ENCODE assay signal across 8 cellular contexts in the genomic region with DNA sequence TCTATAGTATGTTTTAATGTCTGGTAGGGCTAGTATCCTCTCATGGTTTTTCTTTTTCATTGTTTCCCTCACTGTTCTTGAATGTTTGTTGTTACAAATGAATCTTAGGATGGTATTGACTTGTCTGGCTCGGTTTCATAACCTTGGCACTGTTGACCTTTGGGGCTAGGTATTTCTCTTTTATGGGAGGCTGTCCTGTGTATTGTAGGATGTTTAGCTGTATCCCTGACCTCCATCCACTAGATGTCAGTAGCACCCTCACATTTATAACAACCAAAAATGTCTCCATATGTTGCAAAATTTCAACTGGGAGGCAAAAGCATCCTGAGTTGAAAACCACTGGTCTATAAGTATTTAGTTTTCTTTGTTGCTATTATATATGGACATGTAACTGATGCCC.
A peak's percentile ranks its signal among the peaks of the same experiment; 100 is the strongest.
DNase-seq lines count a peak whose midpoint lies in the region; ATAC-seq and TF ChIP-seq lines count a peak whose summit lies in the region.

No MANE protein-coding gene starts in this region.

- H3K9me2 ChIP-seq in MM.1S (replicated peaks; ENCODE audit: insufficient read depth, low read length), result no peaks in the 10 kb centered on the region

- H3K36me3 ChIP-seq in MM.1S (replicated peaks; ENCODE audit: insufficient read depth, low read length) (no peaks in the 10 kb centered on the region), parathyroid adenoma (ENCODE audit: control insufficient read depth, insufficient read depth, low read length) (no peaks in the 10 kb centered on the region)

- H3K27me3 ChIP-seq in MM.1S (replicated peaks; ENCODE audit: insufficient read depth, low read length), result no peaks in the 10 kb centered on the region
- H3K27me3 ChIP-seq in parathyroid adenoma (ENCODE audit: control insufficient read depth, insufficient read depth, low read length), result no peaks in the 10 kb centered on the region

- H3K4me2 ChIP-seq in MM.1S (ENCODE audit: low read depth, low read length), result no peak overlapping the region
- H3K4me2 ChIP-seq in parathyroid adenoma (ENCODE audit: low read length), result no peak overlapping the region

- no peaks in the 10 kb centered on the region for H3F3A ChIP-seq in MM.1S (ENCODE audit: insufficient read depth, low read length)

- H3K4me3 ChIP-seq in GM12875 (ENCODE audit: low read depth, low read length), result no peak overlapping the region
- no peak overlapping the region for H3K4me3 ChIP-seq in MM.1S (ENCODE audit: low read length)
- H3K4me3 ChIP-seq in choroid plexus epithelial cell (ENCODE audit: low read depth, low read length), result no peak overlapping the region
- H3K4me3 ChIP-seq in parathyroid adenoma (ENCODE audit: low read depth, low read length), result no peak overlapping the region

- peak; percentile 50; the same call in 1 of the 2 replicates for TF ChIP-seq CTCF in GM12875 (IDR thresholded peaks at IDR 0.05; ENCODE audit: borderline replicate concordance, insufficient read depth, low read depth, low read length)
- TF ChIP-seq CTCF in MM.1S (IDR thresholded peaks at IDR 0.05; ENCODE audit: low read length), result peak; percentile 64
- peak; percentile 67 for TF ChIP-seq CTCF in choroid plexus epithelial cell (conservative IDR thresholded peaks at IDR 0.05; ENCODE audit: low read depth, low read length)
- TF ChIP-seq CTCF in parathyroid adenoma (IDR thresholded peaks at IDR 0.05), result peak; percentile 54

- H2AFZ ChIP-seq in MM.1S (ENCODE audit: low read length), result no peak overlapping the region
- no peak overlapping the region for H2AFZ ChIP-seq in parathyroid adenoma

- H3K79me2 ChIP-seq in MM.1S (ENCODE audit: low read length), result no peaks in the 10 kb centered on the region
- H3K79me2 ChIP-seq in parathyroid adenoma, result no peaks in the 10 kb centered on the region

- H3K9ac ChIP-seq in MM.1S (ENCODE audit: low read length) (no peak overlapping the region), parathyroid adenoma (no peak overlapping the region)

- H3K4me1 ChIP-seq in MM.1S (ENCODE audit: low read length), result no peaks in the 10 kb centered on the region
- H3K4me1 ChIP-seq in parathyroid adenoma, result no peaks in the 10 kb centered on the region

- no peaks in the 10 kb centered on the region for H3K9me3 ChIP-seq in MM.1S (replicated peaks; ENCODE audit: insufficient read depth, low read length)
- H3K9me3 ChIP-seq in parathyroid adenoma (ENCODE audit: control insufficient read depth, low read length), result no peaks in the 10 kb centered on the region

- ATAC-seq in GM21737 (IDR thresholded peaks at IDR 0.05; ENCODE audit: unreplicated experiment), result no peak
- ATAC-seq in GM18907 (IDR thresholded peaks at IDR 0.05; ENCODE audit: unreplicated experiment), result no peak

- H4K20me1 ChIP-seq in MM.1S (ENCODE audit: insufficient read depth, low read length), result no peaks in the 10 kb centered on the region

- no peak overlapping the region for H3K27ac ChIP-seq in MM.1S (ENCODE audit: low read length)
- H3K27ac ChIP-seq in parathyroid adenoma, result no peak overlapping the region

- DNase-seq in MM.1S, result peak; percentile 27
- peak; percentile 77 for DNase-seq in choroid plexus epithelial cell (ENCODE audit: low read depth)
- DNase-seq in NCI-H345 treated with DMSO at 0.1 percent for 48 hours (lab: John Stamatoyannopoulos, UW; ENCODE audit: unreplicated experiment), result no peak
- DNase-seq in NCI-H1930 (lab: John Stamatoyannopoulos, UW), result no peak

Comparison
In these comparisons a context has a peak if more than half of its experiments do, and no peak if none do; other contexts are left out.
1. DNase-seq: peak in MM.1S (single experiment) and choroid plexus epithelial cell (single experiment); none in NCI-H345 treated with DMSO at 0.1 percent for 48 hours (single experiment) and NCI-H1930 (0 of 2).
2. Peak in every context shown above with its lines, with median percentiles within 50 percentile points of each other: CTCF ChIP-seq.